Comparison of ENCODE assay signal across 31 cellular contexts in the genomic region with DNA sequence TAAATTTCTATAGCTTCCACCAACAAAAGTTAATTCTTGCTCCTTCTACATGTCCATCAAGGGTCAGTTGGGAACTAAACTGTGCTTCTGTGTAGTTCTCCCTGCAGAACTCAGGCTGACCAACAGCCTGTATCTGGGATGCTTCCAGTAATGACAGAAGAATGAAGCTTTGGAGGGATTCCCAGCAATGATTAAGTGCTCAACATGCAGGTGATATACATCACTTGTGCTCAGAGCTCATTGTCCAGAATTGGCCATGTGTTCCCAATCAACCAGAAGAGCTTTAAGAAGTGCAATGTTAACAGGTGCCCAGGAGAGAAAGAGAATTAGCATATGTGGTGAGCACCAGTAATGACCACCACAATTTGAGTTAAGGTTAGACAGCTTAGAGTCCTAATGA. TPM values are rescaled to one million over a fixed set of nuclear protein-coding genes. Genes with fewer than 3 reads are reported as not detected.
"Had no signal": no experiment of that assay in that cellular context is flagged by ENCODE, and none has a peak within 500 bp of the region (broad histone marks: within the 10 kb centered on the region; RNA-seq: fewer than 3 reads in every experiment).

No MANE protein-coding gene starts in this region.

- DNase-seq: activated CD4-positive, alpha-beta T cell treated with anti-CD3 and anti-CD28 coated beads for 48 hours; activated CD4-positive, alpha-beta T cell treated with anti-CD3 and anti-CD28 coated beads, Interleukin-2, amount 50 U/mL, for 48 hours; activated CD8-positive, alpha-beta memory T cell treated with anti-CD3 and anti-CD28 coated beads for 24 hours; activated effector memory CD4-positive, alpha-beta T cell treated with Interleukin-2 at 50 U/mL for 16 hours; activated naive CD4-positive, alpha-beta T cell treated with Interleukin-2 at 50 U/mL for 16 hours; aorta; body of pancreas; cortex of kidney; effector memory CD8-positive, alpha-beta T cell; erythroblast; left cardiac atrium; left ventricle myocardium superior; nephron progenitor cell; right lobe of liver; stimulated activated CD4-positive, alpha-beta T cell treated with anti-CD3 and anti-CD28 coated beads, Interleukin-12 subunit alpha, Interleukin-12 subunit beta, amount 100 ng/mL, for 4 hours; stimulated activated CD4-positive, alpha-beta T cell treated with anti-CD3 and anti-CD28 coated beads, Interleukin-4, amount 100 ng/mL, for 4 hours; stimulated activated naive CD4-positive, alpha-beta T cell; T-helper 17 cell; T1000; WERI-Rb-1 had no signal

- H3K4me3 Mint-ChIP-seq: activated naive CD8-positive, alpha-beta T cell; effector memory CD8-positive, alpha-beta T cell; nephron progenitor cell; T-helper 17 cell had no signal

- ATAC-seq: activated CD4-positive, CD25-positive, alpha-beta regulatory T cell treated with anti-CD3 and anti-CD28 coated beads, Interleukin-2, amount 50 U/mL, for 24 hours; body of pancreas; effector memory CD8-positive, alpha-beta T cell; left cardiac atrium; left ventricle myocardium superior; right lobe of liver; T-helper 17 cell had no signal

- H3K27ac Mint-ChIP-seq: activated naive CD8-positive, alpha-beta T cell; effector memory CD8-positive, alpha-beta T cell; nephron progenitor cell; progenitor cell of endocrine pancreas; T-helper 17 cell had no signal

- H3K9me3 Mint-ChIP-seq: effector memory CD8-positive, alpha-beta T cell; nephron progenitor cell had no signal

- H3K36me3 Mint-ChIP-seq: activated naive CD8-positive, alpha-beta T cell had no signal

- H3K4me1 Mint-ChIP-seq: T-helper 17 cell had no signal

RNA-seq across cellular contexts. Expression of a gene that starts 55.7 kb away (rescaled TPM):
- total RNA-seq: aorta, body of pancreas, cardiac septum, chondrocyte, left cardiac atrium, left ventricle myocardium superior, lung microvascular endothelial cell, mucosa of gallbladder, osteocyte, progenitor cell of endocrine pancreas, renal cortical epithelial cell, right lobe of liver, T-helper 17 cell, tibial nerve, ureter had no signal
